In the genomic region with DNA sequence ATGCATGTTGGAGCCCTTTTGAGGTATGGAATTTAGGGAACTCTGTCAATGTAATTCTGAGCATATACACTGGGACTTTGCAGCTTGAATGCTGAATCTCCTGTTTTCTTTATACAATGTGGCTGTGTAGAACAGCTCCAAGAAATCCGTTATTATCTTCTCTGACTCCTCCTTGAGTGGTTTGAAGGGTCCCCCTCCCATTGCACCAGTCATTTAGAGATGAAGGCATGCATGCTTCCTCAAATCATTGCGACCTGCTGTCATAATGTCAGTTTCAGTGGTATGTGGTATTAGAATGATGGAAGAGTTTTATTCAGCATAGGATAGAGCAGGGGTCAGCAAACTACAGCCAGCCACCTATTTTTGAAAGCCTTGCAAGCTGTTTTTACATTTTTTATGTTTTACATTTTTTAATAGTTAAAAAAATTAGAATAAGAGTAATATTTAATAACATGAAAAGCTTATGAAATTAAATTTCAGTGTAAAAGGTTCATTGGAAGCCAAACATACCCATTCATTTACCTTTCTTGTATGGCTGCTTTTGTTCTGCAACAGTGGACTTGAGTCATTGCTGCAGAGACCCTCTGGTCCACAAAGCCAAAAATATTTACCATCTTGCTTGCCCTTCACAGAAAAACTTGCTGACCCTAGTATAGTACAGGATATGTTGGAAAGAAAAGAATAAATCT, we compare ENCODE assay signal across 8 cellular contexts. TPM values are rescaled to one million over a fixed set of nuclear protein-coding genes. Genes with fewer than 3 reads are reported as not detected.
A peak's percentile ranks its signal among the peaks of the same experiment; 100 is the strongest.
DNase-seq lines count a peak whose midpoint lies in the region; ATAC-seq and TF ChIP-seq lines count a peak whose summit lies in the region.

No MANE protein-coding gene starts in this region.

- H3K27me3 Mint-ChIP-seq in activated T-cell treated with anti-CD3 and anti-CD28 coated beads, Interleukin-2, amount 50 U/mL, for 4 hours (ENCODE audit: low read depth), result no peaks in the 10 kb centered on the region

- DNase-seq in activated T-cell treated with anti-CD3 and anti-CD28 coated beads, Interleukin-2, amount 50 U/mL, for 4 hours, result no peak
- DNase-seq in transverse colon (no peak), uterus (no peak), NCI-H1105 (lab: John Stamatoyannopoulos, UW) (no peak), ureter (ENCODE audit: low spot score) (no peak)

- intact Hi-C loops in transverse colon (cut with DNase I; ENCODE audit: low total_unique reads), result no loop called here
- intact Hi-C loops in uterus (cut with DNase I; ENCODE audit: low total_unique reads), result no loop called here

- ATAC-seq in GM19043 (IDR thresholded peaks at IDR 0.05; ENCODE audit: low read depth, unreplicated experiment) (peak; percentile 67), HG03103 (IDR thresholded peaks at IDR 0.05; ENCODE audit: low read depth, unreplicated experiment) (peak; percentile 79)
- peak; percentile 65 to 68 for ATAC-seq in activated T-cell treated with anti-CD3 and anti-CD28 coated beads, Interleukin-2, amount 50 U/mL, for 4 hours

- no peak overlapping the region for H2AFZ ChIP-seq in ACC112 (ENCODE audit: low read length, unreplicated experiment)

- H3K36me3 ChIP-seq in ACC112 (ENCODE audit: insufficient read depth, low read length) (peaks cover 2% of the 10 kb centered on the region; the same call in 1 of the 2 replicates), transverse colon (peaks cover 0 to 5% (median 0%) of the 10 kb centered on the region in 4 donors), uterus (no peaks in the 10 kb centered on the region)

- H3K36me3 Mint-ChIP-seq in activated T-cell treated with anti-CD3 and anti-CD28 coated beads, Interleukin-2, amount 50 U/mL, for 4 hours (ENCODE audit: insufficient read depth), result peaks cover 15% of the 10 kb centered on the region

- peak overlapping the region; percentile 58 for H3K4me3 Mint-ChIP-seq in activated T-cell treated with anti-CD3 and anti-CD28 coated beads, Interleukin-2, amount 50 U/mL, for 4 hours

- no peak for TF ChIP-seq EP300 in transverse colon (IDR thresholded peaks at IDR 0.05; ENCODE audit: low read depth)

- H3K27ac ChIP-seq in ACC112 (ENCODE audit: low read depth, low read length) (peak overlapping the region; percentile 67), transverse colon (peak overlapping the region; percentile 49 to 74 (median 64)), uterus (no peak overlapping the region)

- H3K4me1 ChIP-seq in ACC112 (ENCODE audit: control insufficient read depth, insufficient read depth, low read length, unreplicated experiment) (peaks cover 46% of the 10 kb centered on the region), transverse colon (peaks cover 7 to 68% (median 49%) of the 10 kb centered on the region in 4 donors), uterus (no peaks in the 10 kb centered on the region)

- H3K4me3 ChIP-seq in ACC112 (ENCODE audit: low read depth, low read length) (peak overlapping the region; percentile 26; the same call in 1 of the 2 replicates), transverse colon (no peak overlapping the region), uterus (no peak overlapping the region)

- H3K27me3 ChIP-seq in ACC112 (ENCODE audit: insufficient read depth, low read length), result no peaks in the 10 kb centered on the region
- no peaks in the 10 kb centered on the region for H3K27me3 ChIP-seq in transverse colon
- no peaks in the 10 kb centered on the region for H3K27me3 ChIP-seq in uterus

- TF ChIP-seq CTCF in transverse colon (IDR thresholded peaks at IDR 0.05) (no peak), uterus (IDR thresholded peaks at IDR 0.05) (no peak)

- peaks cover 82% of the 10 kb centered on the region for H3K4me1 Mint-ChIP-seq in activated T-cell treated with anti-CD3 and anti-CD28 coated beads, Interleukin-2, amount 50 U/mL, for 4 hours (ENCODE audit: low read depth)

- in situ Hi-C loops in transverse colon (cut with MboI; ENCODE audit: low pct_ligation_motif_present in 1 of 4, low pct_unique_long_range_greater_than_20kb in 1 of 4, low sequenced_read_pairs in 3 of 4), result loop anchor here in 2 of 4 donors (25.0 kb wide), 1 partner anchor 246 kb away; no protein-coding TSS in a partner anchor

- TF ChIP-seq POLR2A in transverse colon (IDR thresholded peaks at IDR 0.05) (no peak), uterus (IDR thresholded peaks at IDR 0.05) (no peak)

- H3K9me3 ChIP-seq in transverse colon (no peaks in the 10 kb centered on the region), uterus (no peaks in the 10 kb centered on the region)

- WGBS in transverse colon (ENCODE audit: low coverage in 1 of 2), 2 donors, result 48 to 49% methylated on average over 2 of the region's 2 CpGs

- peaks cover 96% of the 10 kb centered on the region for H3K79me2 ChIP-seq in ACC112 (ENCODE audit: control insufficient read depth, insufficient read depth, low read length, unreplicated experiment)

- no peaks in the 10 kb centered on the region for H3K9me3 Mint-ChIP-seq in activated T-cell treated with anti-CD3 and anti-CD28 coated beads, Interleukin-2, amount 50 U/mL, for 4 hours

RNA-seq across cellular contexts. Expression of a gene that starts 8.1 kb away (rescaled TPM):
- 10 to 100 TPM; 32.0 to 40.1 (median 33.3) TPM for total RNA-seq in activated T-cell treated with anti-CD3 and anti-CD28 coated beads, Interleukin-2, amount 50 U/mL, for 4 hours
- total RNA-seq in transverse colon (10 to 100 TPM in 3 of 4 donors, 1 to 10 TPM in 1; 6.0 to 35.7 (median 26.4) TPM), uterus (10 to 100 TPM in 2 of 4 donors, 1 to 10 TPM in 2; 2.3 to 25.2 (median 7.5) TPM), ureter (7.7 TPM)

Comparison
In these comparisons a context has a peak if more than half of its experiments do, and no peak if none do; other contexts are left out.
1. H3K27ac ChIP-seq: peak in ACC112 (single experiment) and transverse colon (4 of 4); none in uterus (0 of 2).
2. Peak in every context shown above with its lines, with median percentiles within 50 percentile points of each other: ATAC-seq.